19 cellular contexts compared by ENCODE assay signal in genomic region chr13:83880275-83881027, GRCh38. TPM values are rescaled to one million over a fixed set of nuclear protein-coding genes. Genes with fewer than 3 reads are reported as not detected.
A peak's percentile ranks its signal among the peaks of the same experiment; 100 is the strongest.
DNase-seq lines count a peak whose midpoint lies in the region; ATAC-seq, FAIRE-seq and TF ChIP-seq lines count a peak whose summit lies in the region.
"Had no signal": no experiment of that assay in that cellular context is flagged by ENCODE, and none has a peak within 500 bp of the region (broad histone marks: within the 10 kb centered on the region; RNA-seq: fewer than 3 reads in every experiment).

No MANE protein-coding gene starts in this region.

- peak overlapping the region; percentile 82 to 87 (median 87) for H3K4me3 Mint-ChIP-seq in nephron
- H3K4me3 Mint-ChIP-seq: activated CD4-positive, alpha-beta memory T cell treated with anti-CD3 and anti-CD28 coated beads for 36 hours; B cell had no signal

- intact Hi-C loops in A673 (cut with micrococcal nuclease; ENCODE audit: unreplicated experiment): loop anchor here (10.0 kb wide), 1 partner anchor 276 kb away; no protein-coding TSS in a partner anchor
- intact Hi-C loops in dorsolateral prefrontal cortex (cut with DNase I): loop anchor here (5.0 to 10.0 kb wide), 5 partner anchors 43 to 248 kb away; no protein-coding TSS in a partner anchor

- no TSS peak for BruUV-seq in A673 (replicated peaks; lab: Mats Ljungman, UMichigan)

- H3K27ac ChIP-seq in A673 (ENCODE audit: low read depth, low read length, poor library complexity, severe bottlenecking) (no peak overlapping the region), HUES48 (ENCODE audit: low read depth, low read length) (no peak overlapping the region), dorsolateral prefrontal cortex (peak overlapping the region; percentile 73 to 96 (median 91))
- H3K27ac ChIP-seq: RWPE1 had no signal

- peak overlapping the region; percentile 41 for H3K4me3 ChIP-seq in A673 (ENCODE audit: low read depth, low read length, poor library complexity, severe bottlenecking)
- peak overlapping the region; percentile 71 for H3K4me3 ChIP-seq in HUES48 (ENCODE audit: low read depth, low read length)
- H3K4me3 ChIP-seq in dorsolateral prefrontal cortex: peak overlapping the region; percentile 42 to 87 (median 70)

- H3K9me3 ChIP-seq in A673 (ENCODE audit: low read depth, low read length, poor library complexity, severe bottlenecking) (no peaks in the 10 kb centered on the region), HUES48 (ENCODE audit: control insufficient read depth, insufficient read depth, low read length) (no peaks in the 10 kb centered on the region)
- H3K9me3 ChIP-seq: body of pancreas had no signal

- H3K9me3 Mint-ChIP-seq in nephron: no peaks in the 10 kb centered on the region
- H3K9me3 Mint-ChIP-seq: activated CD4-positive, alpha-beta memory T cell treated with anti-CD3 and anti-CD28 coated beads for 36 hours had no signal

- TF ChIP-seq CTCF in A673 (conservative IDR thresholded peaks at IDR 0.05; ENCODE audit: low read depth, low read length): no peak
- TF ChIP-seq CTCF in dorsolateral prefrontal cortex (IDR thresholded peaks at IDR 0.05 in 54 of 56, conservative IDR thresholded peaks at IDR 0.05 in 2 of 56; ENCODE audit: low read depth in 1 of 56, partially characterized antibody in 56 of 56): no peak
- TF ChIP-seq CTCF in nephron (IDR thresholded peaks at IDR 0.05; ENCODE audit: unreplicated experiment in 3 of 3): no peak

- H3K9ac ChIP-seq in HUES48 (ENCODE audit: low read depth, low read length): no peak overlapping the region

- peaks cover 7% of the 10 kb centered on the region for H3K4me1 ChIP-seq in A673 (ENCODE audit: insufficient read depth, low read length, poor library complexity, severe bottlenecking)
- H3K4me1 ChIP-seq in HUES48 (ENCODE audit: control insufficient read depth, insufficient read depth, low read length): peaks cover 40% of the 10 kb centered on the region

- no peak for DNase-seq in A673 (ENCODE audit: low spot score)
- DNase-seq in dorsolateral prefrontal cortex: peak in 4 of 10 donors; percentile 15 to 48 (median 40)
- no peak for DNase-seq in activated gamma-delta T cell treated with Interleukin-2 at 50 U/mL for 16 hours
- DNase-seq in frontal cortex (ENCODE audit: low spot score in 2 of 2): no peak
- DNase-seq in NCI-H1930 (lab: John Stamatoyannopoulos, UW): no peak
- DNase-seq: IMR-90, NCI-H1436 treated with DMSO at 0.1 percent for 48 hours, NCI-H524 treated with DMSO at 0.1 percent for 48 hours, T-helper 9 cell had no signal

- CTCF ChIA-PET in A673 (lab: Charles Lee): no interaction called here

- H3K27me3 ChIP-seq in A673 (replicated peaks; ENCODE audit: insufficient read depth, low read depth, low read length, poor library complexity) (peaks cover 15% of the 10 kb centered on the region), HUES48 (ENCODE audit: control insufficient read depth, insufficient read depth, low read length) (peaks cover 89% of the 10 kb centered on the region), dorsolateral prefrontal cortex (peaks cover 0 to 17% (median 0%) of the 10 kb centered on the region in 45 donors)
- H3K27me3 ChIP-seq: body of pancreas had no signal

- no peaks in the 10 kb centered on the region for H3K36me3 ChIP-seq in A673 (ENCODE audit: insufficient read depth, low read length, poor library complexity, severe bottlenecking)
- no peaks in the 10 kb centered on the region for H3K36me3 ChIP-seq in HUES48 (ENCODE audit: control insufficient read depth, insufficient read depth, low read length)

- ATAC-seq in GM19328 (IDR thresholded peaks at IDR 0.05; ENCODE audit: unreplicated experiment): no peak

- no peak for FAIRE-seq in frontal cortex (lab: Jason Lieb, UNC)
- FAIRE-seq: GM19239 had no signal

- H3K27me3 Mint-ChIP-seq in nephron (ENCODE audit: low read depth): peaks cover 96% of the 10 kb centered on the region

- no peak overlapping the region for H3K27ac Mint-ChIP-seq in nephron
- H3K27ac Mint-ChIP-seq: activated CD4-positive, alpha-beta memory T cell treated with anti-CD3 and anti-CD28 coated beads for 36 hours; B cell had no signal

- no peaks in the 10 kb centered on the region for H3K36me3 Mint-ChIP-seq in nephron (ENCODE audit: low read depth)
- H3K36me3 Mint-ChIP-seq: activated CD4-positive, alpha-beta memory T cell treated with anti-CD3 and anti-CD28 coated beads for 36 hours had no signal

- POLR2A ChIA-PET in A673 (lab: Charles Lee; ENCODE audit: low non-redundant PET): interaction anchor here (0.6 kb wide), 1 partner anchor 45 kb away, joined by 3 read pairs; no protein-coding TSS in a partner anchor

- H3K4me1 Mint-ChIP-seq in nephron: peaks cover 43% of the 10 kb centered on the region
- H3K4me1 Mint-ChIP-seq: B cell had no signal

RNA-seq across cellular contexts. Expression of gene SLITRK1, which starts 1.8 kb away (rescaled TPM):
- 0.49 and 0.57 TPM in 2 replicates for total RNA-seq in A673 (2021)
- total RNA-seq in dorsolateral prefrontal cortex: 10 to 100 TPM; 24.5 to 76.6 (median 58.5) TPM
- total RNA-seq in frontal cortex: 34.6 TPM
- total RNA-seq: activated CD4-positive, alpha-beta memory T cell treated with anti-CD3 and anti-CD28 coated beads for 36 hours; B cell; liver; ureter had no signal

Comparison
In these comparisons a context has a peak if more than half of its experiments do, and no peak if none do; other contexts are left out.
1. H3K27ac ChIP-seq: peak in dorsolateral prefrontal cortex (59 of 59); none in A673 (single experiment) and HUES48 (single experiment).
2. RNA of gene SLITRK1, which starts 1.8 kb away (total RNA-seq): 24.5 to 76.6 TPM in dorsolateral prefrontal cortex and 34.6 TPM in frontal cortex (single experiment); 0.49 to 0.57 TPM in A673; every median in the first group is over 10 times any median in the second.
3. Peak in every context shown above with its lines, with median percentiles within 50 percentile points of each other: H3K4me3 ChIP-seq.